In the genomic region with DNA sequence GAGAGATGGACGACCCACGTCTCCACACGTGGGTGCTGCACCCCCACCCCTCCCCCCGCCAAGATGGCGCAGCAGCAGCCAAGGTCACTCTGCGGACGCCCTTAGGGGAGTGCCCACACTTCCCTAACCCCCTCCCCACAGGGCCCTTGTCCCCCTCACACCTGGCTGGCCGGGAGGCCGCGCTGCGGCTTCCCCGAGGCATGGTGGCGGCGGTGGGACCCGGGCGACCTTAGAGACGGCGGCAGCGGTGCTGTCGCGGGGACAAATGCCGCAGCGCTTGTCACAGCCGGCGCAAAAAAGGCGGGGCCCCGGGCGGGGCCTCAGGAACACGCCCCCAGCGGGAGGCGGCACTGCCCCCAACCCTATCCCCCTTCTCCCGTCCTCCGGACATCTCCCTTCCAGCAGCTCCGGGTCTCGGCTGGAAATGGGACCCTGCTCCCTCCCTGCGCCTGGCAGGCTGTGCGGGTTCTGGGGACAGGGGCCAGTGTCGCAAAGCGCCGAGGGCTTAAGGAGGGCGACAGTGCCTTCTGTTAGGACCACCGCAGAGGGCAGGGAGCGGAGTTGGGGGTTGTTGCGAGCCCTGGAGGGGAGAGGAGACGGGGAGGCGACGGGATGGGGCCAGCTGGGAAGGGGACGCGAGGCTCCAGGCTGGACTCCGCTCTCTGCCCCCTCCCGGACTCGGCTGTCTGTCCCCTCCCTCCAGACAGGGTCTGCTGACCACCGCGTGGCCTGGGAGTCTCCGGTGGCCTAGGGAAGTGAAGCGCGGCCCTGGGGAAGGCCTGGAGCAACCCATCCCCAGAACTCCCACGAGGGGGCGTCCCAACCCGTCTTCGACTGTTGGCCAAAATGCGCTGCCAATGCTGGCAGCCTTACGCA, we compare ENCODE assay signal across 8 cellular contexts. TPM values are rescaled to one million over a fixed set of nuclear protein-coding genes. Genes with fewer than 3 reads are reported as not detected.
DNase-seq lines count a peak whose midpoint lies in the region; ATAC-seq lines count a peak whose summit lies in the region.

A gene (minus strand): TSS at position 300 of the 876 bp plus-strand sequence. CDS start 98 bp downstream, at position 202.

- no peak within 1 kb of the TSS for H3K27ac Mint-ChIP-seq in T-helper 17 cell

- intact Hi-C loops in right cardiac atrium (cut with DNase I), result loop anchor here (5.0 to 10.0 kb wide), 2 partner anchors 79 to 243 kb away; no protein-coding TSS in a partner anchor
- intact Hi-C loops in aorta (cut with DNase I), result loop anchor here (2.0 to 10.0 kb wide), 4 partner anchors 19 to 187 kb away; a partner anchor contains a TSS

- H3K27ac ChIP-seq in right cardiac atrium (ENCODE audit: low read length) (peak within 1 kb of the TSS; percentile 90), aorta (ENCODE audit: low read depth in 1 of 2, low read length in 2 of 2) (peak within 1 kb of the TSS in 1 of 2 donors; percentile 2)

- H3K27me3 Mint-ChIP-seq in T-helper 17 cell, result no peaks in the 10 kb centered on the region

- H3K4me3 Mint-ChIP-seq in T-helper 17 cell, result peak within 1 kb of the TSS; percentile 86

- H3K9me3 ChIP-seq in T-helper 17 cell (ENCODE audit: control insufficient read depth, low read length, poor library complexity, severe bottlenecking) (no peaks in the 10 kb centered on the region), right cardiac atrium (ENCODE audit: control insufficient read depth, low read length) (no peaks in the 10 kb centered on the region), aorta (ENCODE audit: control insufficient read depth, low read length) (no peaks in the 10 kb centered on the region)

- H3K4me1 Mint-ChIP-seq in T-helper 17 cell, result peaks cover 15% of the 10 kb centered on the region

- DNase-seq in C1 segment of cervical spinal cord (lab: John Stamatoyannopoulos, UW) (peak; percentile 48 to 90 (median 80)), MV-4-11 (lab: John Stamatoyannopoulos, UW) (peak; percentile 66), T-helper 17 cell (peak; percentile 62 to 66 (median 66)), amygdala (lab: John Stamatoyannopoulos, UW) (peak in 55 of 56 donors; percentile 47 to 91 (median 77)), right cardiac atrium (peak; percentile 85 to 95 (median 94)), putamen (ENCODE audit: low spot score) (peak; percentile 83), aorta (peak; percentile 92 to 95)

- no peaks in the 10 kb centered on the region for H3K36me3 ChIP-seq in aorta (ENCODE audit: control insufficient read depth in 1 of 2, insufficient read depth in 2 of 2, low read length in 1 of 2)

- no peaks in the 10 kb centered on the region for H3K27me3 ChIP-seq in right cardiac atrium (ENCODE audit: control insufficient read depth, insufficient read depth)
- H3K27me3 ChIP-seq in aorta (ENCODE audit: control insufficient read depth in 1 of 2, insufficient read depth in 2 of 2, low read length in 1 of 2), result no peaks in the 10 kb centered on the region

- no peaks in the 10 kb centered on the region for H3K36me3 Mint-ChIP-seq in T-helper 17 cell (ENCODE audit: low read depth)

- under 1% methylated on average over 63 of the region's 63 CpGs for WGBS in right cardiac atrium
- WGBS in aorta, 2 donors, result 1% methylated on average over 50 to 63 of the region's 63 CpGs

- H3K4me3 ChIP-seq in right cardiac atrium (ENCODE audit: low read length) (peak within 1 kb of the TSS; percentile 65), aorta (ENCODE audit: low read length in 2 of 2) (peak within 1 kb of the TSS; percentile 32 to 71)

- ATAC-seq in GM19397 (IDR thresholded peaks at IDR 0.05; ENCODE audit: unreplicated experiment) (peak; percentile 63), T-helper 17 cell (peak; percentile 80), right cardiac atrium (peak; percentile 79 to 83), aorta (ENCODE audit: low FRiP score) (peak; percentile 88)

- H3K4me1 ChIP-seq in right cardiac atrium (ENCODE audit: control insufficient read depth, insufficient read depth, low read length) (no peaks in the 10 kb centered on the region), aorta (ENCODE audit: control insufficient read depth in 1 of 2, insufficient read depth in 2 of 2, low read length in 2 of 2) (no peaks in the 10 kb centered on the region)

RNA-seq across cellular contexts. Expression of the gene that starts here (rescaled TPM):
- total RNA-seq in T-helper 17 cell (10 to 100 TPM; 31.6 to 44.0 TPM), right cardiac atrium (1,000 to 10,000 TPM in 3 of 4 donors, 100 to 1,000 TPM in 1; 993 to 1,434 (median 1,175) TPM), aorta (10 to 100 TPM; 30.9 to 41.9 TPM)
- polyA plus RNA-seq in right cardiac atrium (1,153 TPM), aorta (10 to 100 TPM; 58.5 to 68.4 TPM)

Comparison
In these comparisons a context has a peak if more than half of its experiments do, and no peak if none do; other contexts are left out.
1. RNA of the gene that starts here (total RNA-seq): 993 to 1,434 TPM in right cardiac atrium; 31.6 to 44.0 TPM in T-helper 17 cell and 30.9 to 41.9 TPM in aorta; every median in the first group is over 10 times any median in the second.
2. RNA of the gene that starts here (polyA plus RNA-seq): 1,153 TPM in right cardiac atrium (single experiment); 58.5 to 68.4 TPM in aorta; every median in the first group is over 10 times any median in the second.
3. Peak in every context shown above with its lines, with median percentiles within 50 percentile points of each other: DNase-seq and ATAC-seq.